In genomic region chr10:116382290-116382689, GRCh38 we compare ENCODE assay signal across 33 cellular contexts. TPM values are rescaled to one million over a fixed set of nuclear protein-coding genes. Genes with fewer than 3 reads are reported as not detected.
"Had no signal": no experiment of that assay in that cellular context is flagged by ENCODE, and none has a peak within 500 bp of the region (broad histone marks: within the 10 kb centered on the region; RNA-seq: fewer than 3 reads in every experiment).

No MANE protein-coding gene starts in this region.

- H3K9me3 Mint-ChIP-seq: stimulated activated effector memory CD8-positive, alpha-beta T cell treated with anti-CD3 and anti-CD28 coated beads, Interleukin-12 subunit alpha, Interleukin-12 subunit beta, amount 100 ng/mL, for 72 hours; stimulated activated memory B cell treated with anti-CD40 and anti-IgM and Interleukin-4, amounts not matched to agents 10 μg/mL and 1 μg/mL and 100 μg/mL, for 72 hours; stimulated activated naive B cell treated with anti-CD40 and anti-IgM and Interleukin-4, amounts not matched to agents 10 μg/mL and 1 μg/mL and 100 μg/mL, for 72 hours; stimulated activated naive CD8-positive, alpha-beta T cell treated with anti-CD3 and anti-CD28 coated beads, Interleukin-15, amount 100 ng/mL, for 72 hours; stimulated activated naive CD8-positive, alpha-beta T cell treated with anti-CD3 and anti-CD28 coated beads, Interleukin-15, Interleukin-2, amounts not matched to agents 100 ng/mL and 50 ng/mL, for 24 hours; type B pancreatic cell had no signal

- H3K27ac ChIP-seq: stomach, suprapubic skin, testis, thoracic aorta, thyroid gland, tibial artery, tibial nerve, transverse colon, upper lobe of left lung, upper lobe of right lung, uterus, vagina had no signal

- H3K36me3 ChIP-seq: stomach, suprapubic skin, thoracic aorta, thyroid gland, tibial artery, tibial nerve, transverse colon, upper lobe of left lung, upper lobe of right lung, uterus, vagina had no signal

- H3K36me3 Mint-ChIP-seq: stimulated activated effector memory CD8-positive, alpha-beta T cell treated with anti-CD3 and anti-CD28 coated beads, Interleukin-12 subunit alpha, Interleukin-12 subunit beta, amount 100 ng/mL, for 72 hours; stimulated activated memory B cell treated with anti-CD40 and anti-IgM and Interleukin-4, amounts not matched to agents 10 μg/mL and 1 μg/mL and 100 μg/mL, for 72 hours; stimulated activated naive B cell treated with anti-CD40 and anti-IgM and Interleukin-4, amounts not matched to agents 10 μg/mL and 1 μg/mL and 100 μg/mL, for 72 hours; type B pancreatic cell had no signal

- H3K9me3 ChIP-seq: stomach, suprapubic skin, testis, thoracic aorta, thyroid gland, tibial artery, tibial nerve, transverse colon, upper lobe of left lung, upper lobe of right lung, uterus, vagina had no signal

- H3K4me1 ChIP-seq: stomach, suprapubic skin, testis, thyroid gland, tibial artery, transverse colon, upper lobe of left lung, upper lobe of right lung, uterus, vagina had no signal

- H3K4me3 ChIP-seq: stomach, suprapubic skin, testis, thoracic aorta, thyroid gland, tibial artery, tibial nerve, transverse colon, upper lobe of left lung, upper lobe of right lung, uterus, vagina had no signal

- DNase-seq: stimulated activated CD4-positive, alpha-beta T cell treated with anti-CD3 and anti-CD28 coated beads, Interleukin-2, amount 100 ng/mL, for 48 hours; stimulated activated CD4-positive, alpha-beta T cell treated with anti-CD3 and anti-CD28 coated beads, Interleukin-4, amount 100 ng/mL, for 1 hour; stimulated activated CD4-positive, alpha-beta T cell treated with anti-CD3 and anti-CD28 coated beads, Interleukin-4, amount 100 ng/mL, for 24 hours; stimulated activated CD4-positive, alpha-beta T cell treated with anti-CD3 and anti-CD28 coated beads, Interleukin-4, amount 100 ng/mL, for 4 hours; stimulated activated CD8-positive, alpha-beta memory T cell treated with anti-CD3 and anti-CD28 coated beads, Interleukin-4, amount 100 ng/mL, for 48 hours; stimulated activated naive B cell treated with anti-CD40 and anti-IgM and Interleukin-4, amounts not matched to agents 10 μg/mL and 1 μg/mL and 100 μg/mL, for 72 hours; stimulated activated naive CD4-positive, alpha-beta T cell; stimulated activated naive CD4-positive, alpha-beta T cell treated with Interleukin-2 at 50 U/mL for 16 hours; stimulated activated naive CD8-positive, alpha-beta T cell treated with anti-CD3 and anti-CD28 coated beads, Interleukin-15, amount 100 ng/mL, for 72 hours; stimulated activated naive CD8-positive, alpha-beta T cell treated with anti-CD3 and anti-CD28 coated beads, Interleukin-15, Interleukin-2, amounts not matched to agents 100 U/mL and 50 U/mL, for 24 hours; stomach; substantia nigra; testis; thyroid gland; tibial artery; transverse colon; trophoblast cell; upper lobe of left lung; upper lobe of right lung; uterus had no signal

- FAIRE-seq: urothelium cell line had no signal

- H3K27me3 ChIP-seq: stomach, suprapubic skin, testis, thyroid gland, tibial artery, tibial nerve, transverse colon, upper lobe of left lung, upper lobe of right lung, uterus, vagina had no signal

- H3K27me3 Mint-ChIP-seq: stimulated activated memory B cell treated with anti-CD40 and anti-IgM and Interleukin-4, amounts not matched to agents 10 μg/mL and 1 μg/mL and 100 μg/mL, for 72 hours; stimulated activated naive B cell treated with anti-CD40 and anti-IgM and Interleukin-4, amounts not matched to agents 10 μg/mL and 1 μg/mL and 100 μg/mL, for 72 hours; stimulated activated naive CD8-positive, alpha-beta T cell treated with anti-CD3 and anti-CD28 coated beads, Interleukin-15, amount 100 ng/mL, for 72 hours; stimulated activated naive CD8-positive, alpha-beta T cell treated with anti-CD3 and anti-CD28 coated beads, Interleukin-15, Interleukin-2, amounts not matched to agents 100 ng/mL and 50 ng/mL, for 24 hours; type B pancreatic cell had no signal

- H3K4me3 Mint-ChIP-seq: stimulated activated effector memory CD8-positive, alpha-beta T cell treated with anti-CD3 and anti-CD28 coated beads, Interleukin-12 subunit alpha, Interleukin-12 subunit beta, amount 100 ng/mL, for 72 hours; stimulated activated memory B cell treated with anti-CD40 and anti-IgM and Interleukin-4, amounts not matched to agents 10 μg/mL and 1 μg/mL and 100 μg/mL, for 72 hours; stimulated activated naive B cell treated with anti-CD40 and anti-IgM and Interleukin-4, amounts not matched to agents 10 μg/mL and 1 μg/mL and 100 μg/mL, for 72 hours; stimulated activated naive CD8-positive, alpha-beta T cell treated with anti-CD3 and anti-CD28 coated beads, Interleukin-15, amount 100 ng/mL, for 72 hours; stimulated activated naive CD8-positive, alpha-beta T cell treated with anti-CD3 and anti-CD28 coated beads, Interleukin-15, Interleukin-2, amounts not matched to agents 100 ng/mL and 50 ng/mL, for 24 hours; type B pancreatic cell had no signal

- H3K27ac Mint-ChIP-seq: stimulated activated effector memory CD8-positive, alpha-beta T cell treated with anti-CD3 and anti-CD28 coated beads, Interleukin-12 subunit alpha, Interleukin-12 subunit beta, amount 100 ng/mL, for 72 hours; stimulated activated memory B cell treated with anti-CD40 and anti-IgM and Interleukin-4, amounts not matched to agents 10 μg/mL and 1 μg/mL and 100 μg/mL, for 72 hours; stimulated activated naive B cell treated with anti-CD40 and anti-IgM and Interleukin-4, amounts not matched to agents 10 μg/mL and 1 μg/mL and 100 μg/mL, for 72 hours; stimulated activated naive CD8-positive, alpha-beta T cell treated with anti-CD3 and anti-CD28 coated beads, Interleukin-15, amount 100 ng/mL, for 72 hours; stimulated activated naive CD8-positive, alpha-beta T cell treated with anti-CD3 and anti-CD28 coated beads, Interleukin-15, Interleukin-2, amounts not matched to agents 100 ng/mL and 50 ng/mL, for 24 hours; type B pancreatic cell had no signal

- ATAC-seq: stimulated activated effector memory CD8-positive, alpha-beta T cell treated with anti-CD3 and anti-CD28 coated beads, Interleukin-12 subunit alpha, Interleukin-12 subunit beta, amount 100 ng/mL, for 72 hours; stimulated activated memory B cell treated with anti-CD40 and anti-IgM and Interleukin-4, amounts not matched to agents 10 μg/mL and 1 μg/mL and 100 μg/mL, for 72 hours; stimulated activated naive B cell treated with anti-CD40 and anti-IgM and Interleukin-4, amounts not matched to agents 10 μg/mL and 1 μg/mL and 100 μg/mL, for 72 hours; stimulated activated naive CD8-positive, alpha-beta T cell treated with anti-CD3 and anti-CD28 coated beads, Interleukin-15, amount 100 ng/mL, for 72 hours; stimulated activated naive CD8-positive, alpha-beta T cell treated with anti-CD3 and anti-CD28 coated beads, Interleukin-15, Interleukin-2, amounts not matched to agents 100 U/mL and 50 U/mL, for 24 hours; upper lobe of right lung had no signal

- H3K4me1 Mint-ChIP-seq: stimulated activated effector memory CD8-positive, alpha-beta T cell treated with anti-CD3 and anti-CD28 coated beads, Interleukin-12 subunit alpha, Interleukin-12 subunit beta, amount 100 ng/mL, for 72 hours; stimulated activated memory B cell treated with anti-CD40 and anti-IgM and Interleukin-4, amounts not matched to agents 10 μg/mL and 1 μg/mL and 100 μg/mL, for 72 hours; stimulated activated naive B cell treated with anti-CD40 and anti-IgM and Interleukin-4, amounts not matched to agents 10 μg/mL and 1 μg/mL and 100 μg/mL, for 72 hours; stimulated activated naive CD8-positive, alpha-beta T cell treated with anti-CD3 and anti-CD28 coated beads, Interleukin-15, amount 100 ng/mL, for 72 hours had no signal

RNA-seq across cellular contexts. Expression of gene PNLIPRP3, which starts 45.4 kb away (rescaled TPM):
- total RNA-seq: temporal lobe, testis, tibial nerve, ureter, urinary bladder had no signal

RNA-seq across cellular contexts. Expression of gene CCDC172, which starts 58.0 kb away (rescaled TPM):
- total RNA-seq: stomach, subcutaneous adipose tissue, suprapubic skin, temporal lobe, thoracic aorta, thyroid gland, tibial nerve, transverse colon, upper lobe of left lung, upper lobe of right lung, ureter, urinary bladder, uterus, vagina had no signal
- polyA plus RNA-seq: urinary bladder had no signal
